ENCODE assay signal across 10 cellular contexts in the genomic region with DNA sequence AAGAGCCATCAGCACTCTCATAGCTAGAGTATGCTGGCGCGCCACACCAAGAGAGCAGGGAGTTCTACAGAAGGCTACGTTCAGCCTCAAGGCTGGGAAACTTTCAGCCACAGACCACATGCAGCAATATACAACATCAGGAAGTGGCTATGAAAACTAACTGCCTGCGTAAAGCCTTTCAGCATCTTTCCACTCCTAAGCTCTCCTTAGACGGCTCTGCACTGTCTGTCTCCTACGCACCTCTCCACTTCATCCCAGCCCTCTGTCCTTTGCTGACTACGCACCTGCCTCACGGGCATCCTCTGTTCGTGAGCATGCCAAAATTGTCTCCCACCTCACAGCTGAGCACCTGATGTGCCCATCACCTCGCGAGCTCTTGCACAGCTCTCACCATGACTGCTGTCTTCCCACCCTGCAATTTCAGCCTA. TPM values are rescaled to one million over a fixed set of nuclear protein-coding genes. Genes with fewer than 3 reads are reported as not detected.
DNase-seq lines count a peak whose midpoint lies in the region; ATAC-seq, FAIRE-seq and TF ChIP-seq lines count a peak whose summit lies in the region.
"Had no signal": no experiment of that assay in that cellular context is flagged by ENCODE, and none has a peak within 500 bp of the region (broad histone marks: within the 10 kb centered on the region; RNA-seq: fewer than 3 reads in every experiment).

No MANE protein-coding gene starts in this region.

- no peak for FAIRE-seq in small intestine (lab: Jason Lieb, UNC)
- FAIRE-seq: endometrium had no signal

- no peaks in the 10 kb centered on the region for H3K27me3 ChIP-seq in CD4-positive, alpha-beta memory T cell (ENCODE audit: insufficient read depth, low read length)
- H3K27me3 ChIP-seq in small intestine (ENCODE audit: control insufficient read depth in 2 of 2, insufficient read depth in 2 of 2, low read length in 2 of 2) (no peaks in the 10 kb centered on the region), smooth muscle cell (ENCODE audit: low read depth) (no peaks in the 10 kb centered on the region)

- H3K4me1 ChIP-seq in CD4-positive, alpha-beta memory T cell (ENCODE audit: insufficient read depth, low read length) = peaks cover 31% of the 10 kb centered on the region
- H3K4me1 ChIP-seq in small intestine (ENCODE audit: control insufficient read depth in 2 of 2, insufficient read depth in 1 of 2, low read depth in 1 of 2, low read length in 1 of 2) = no peaks in the 10 kb centered on the region
- no peaks in the 10 kb centered on the region for H3K4me1 ChIP-seq in smooth muscle cell (ENCODE audit: low read depth)

- peak overlapping the region in 1 of 2 donors; percentile 28 for H3K4me3 ChIP-seq in CD4-positive, alpha-beta memory T cell (ENCODE audit: low read length in 2 of 2)
- H3K4me3 ChIP-seq in small intestine (ENCODE audit: low read depth in 1 of 2, low read length in 2 of 2) (no peak overlapping the region), smooth muscle cell (no peak overlapping the region), coronary artery (no peak overlapping the region)

- H3K36me3 ChIP-seq in CD4-positive, alpha-beta memory T cell (ENCODE audit: insufficient read depth, low read length) = peaks cover 13% of the 10 kb centered on the region
- H3K36me3 ChIP-seq in small intestine (ENCODE audit: control insufficient read depth in 2 of 2, insufficient read depth in 2 of 2, low read length in 2 of 2) = peaks cover 0 to 12% of the 10 kb centered on the region in 2 donors
- no peaks in the 10 kb centered on the region for H3K36me3 ChIP-seq in smooth muscle cell (ENCODE audit: low read depth)

- H3K27ac Mint-ChIP-seq in CD4-positive, alpha-beta memory T cell = peak overlapping the region; percentile 80 to 98 (median 95)

- peaks cover 7 to 26% of the 10 kb centered on the region in 2 donors for H3K36me3 Mint-ChIP-seq in CD4-positive, alpha-beta memory T cell

- H3K9me3 ChIP-seq in CD4-positive, alpha-beta memory T cell (ENCODE audit: control insufficient read depth in 1 of 2, low read length in 2 of 2) = no peaks in the 10 kb centered on the region
- no peaks in the 10 kb centered on the region for H3K9me3 ChIP-seq in small intestine (ENCODE audit: control insufficient read depth, low read depth)
- no peaks in the 10 kb centered on the region for H3K9me3 ChIP-seq in smooth muscle cell (replicated peaks; ENCODE audit: low read depth)

- no peak overlapping the region for H3K9ac ChIP-seq in smooth muscle cell (ENCODE audit: low read depth)

- no peaks in the 10 kb centered on the region for H3K27me3 Mint-ChIP-seq in CD4-positive, alpha-beta memory T cell

- H3K4me2 ChIP-seq in smooth muscle cell = no peak overlapping the region

- WGBS in small intestine, 3 donors = 73 to 88% (median 75%) methylated on average over 11 of the region's 11 CpGs
- whole genome bisulfite sequencing in smooth muscle cell (ENCODE audit: low lambda C conversion rate) = 96% methylated on average over 11 of the region's 11 CpGs

- peak; percentile 55 for ATAC-seq in HG03280 (IDR thresholded peaks at IDR 0.05; ENCODE audit: unreplicated experiment)
- no peak for ATAC-seq in HG03342 (IDR thresholded peaks at IDR 0.05; ENCODE audit: unreplicated experiment)
- ATAC-seq in HG02571 (IDR thresholded peaks at IDR 0.05; ENCODE audit: unreplicated experiment) = no peak

- H3K4me1 Mint-ChIP-seq in CD4-positive, alpha-beta memory T cell = peaks cover 15 to 41% (median 28%) of the 10 kb centered on the region in 4 donors

- H3F3A ChIP-seq in smooth muscle cell (ENCODE audit: low read depth) = no peaks in the 10 kb centered on the region

- no peaks in the 10 kb centered on the region for H3K9me3 Mint-ChIP-seq in CD4-positive, alpha-beta memory T cell

- H3K79me2 ChIP-seq in smooth muscle cell (ENCODE audit: low read depth) = peaks cover 8% of the 10 kb centered on the region

- no peak for TF ChIP-seq CTCF in smooth muscle cell (IDR thresholded peaks at IDR 0.05; ENCODE audit: borderline replicate concordance, insufficient read depth, poor library complexity, severe bottlenecking)
- no peak for TF ChIP-seq CTCF in coronary artery (IDR thresholded peaks at IDR 0.05)

- CTCF ChIA-PET in CD4-positive, alpha-beta memory T cell (lab: Charles Lee; ENCODE audit: partially characterized antibody) = interaction anchor here (0.7 to 4.5 kb wide), 9 partner anchors 9 to 379 kb away, joined by 3 to 51 read pairs (median 4); partner anchors contain the start of genes DDX55, MPHOSPH9 and MTRFR

- intact Hi-C loops in CD4-positive, alpha-beta memory T cell (cut with micrococcal nuclease) = loop anchor here (1.0 to 2.0 kb wide), 2 partner anchors 10 to 16 kb away; partner anchors contain the start of genes MPHOSPH9 and MTRFR

- POLR2A ChIA-PET in CD4-positive, alpha-beta memory T cell (lab: Charles Lee; ENCODE audit: partially characterized antibody) = interaction anchor here (0.6 to 5.2 kb wide), 14 partner anchors 9 to 320 kb away, joined by 3 to 253 read pairs (median 3); partner anchors contain the start of genes MPHOSPH9, MTRFR and PITPNM2

- peak; percentile 55 to 71 (median 63) for DNase-seq in CD4-positive, alpha-beta memory T cell
- DNase-seq in activated T-cell treated with anti-CD3 and anti-CD28 coated beads for 24 hours (ENCODE audit: low read depth) (peak; percentile 43), small intestine (peak; percentile 47), smooth muscle cell (lab: John Stamatoyannopoulos, UW; ENCODE audit: unreplicated experiment) (no peak), coronary artery (ENCODE audit: low spot score) (no peak)
- DNase-seq: IMR-90 had no signal

- H2AFZ ChIP-seq in smooth muscle cell (ENCODE audit: low read depth) = no peak overlapping the region

- peak overlapping the region; percentile 67 to 86 (median 80) for H3K4me3 Mint-ChIP-seq in CD4-positive, alpha-beta memory T cell

- peak overlapping the region; percentile 62 for H3K27ac ChIP-seq in CD4-positive, alpha-beta memory T cell (ENCODE audit: low read depth, low read length)
- H3K27ac ChIP-seq in small intestine (ENCODE audit: low read depth in 1 of 2, low read length in 1 of 2) (peak overlapping the region; percentile 44 to 65), smooth muscle cell (ENCODE audit: low read depth) (no peak overlapping the region), coronary artery (no peak overlapping the region)

- peaks cover 4% of the 10 kb centered on the region for H4K20me1 ChIP-seq in smooth muscle cell (ENCODE audit: low read depth)

RNA-seq across cellular contexts. Expression of gene MPHOSPH9, which starts 9.7 kb away (rescaled TPM):
- 10 to 100 TPM; 57.9 to 62.7 TPM for total RNA-seq in CD4-positive, alpha-beta memory T cell
- polyA plus RNA-seq in CD4-positive, alpha-beta memory T cell = 10 to 100 TPM; 14.1 to 32.3 TPM
- polyA plus RNA-seq in small intestine = 1 to 10 TPM; 1.6 to 7.7 (median 2.7) TPM
- total RNA-seq in smooth muscle cell = 50.3 and 70.8 TPM in 2 replicates
- polyA plus RNA-seq in smooth muscle cell = 5.1 and 7.4 TPM in 2 replicates

RNA-seq across cellular contexts. Expression of gene MTRFR, which starts 10.0 kb away (rescaled TPM):
- 10 to 100 TPM; 46.1 to 48.8 TPM for total RNA-seq in CD4-positive, alpha-beta memory T cell
- 10 to 100 TPM; 35.4 to 63.1 TPM for polyA plus RNA-seq in CD4-positive, alpha-beta memory T cell
- polyA plus RNA-seq in small intestine = 10 to 100 TPM; 11.1 to 12.5 (median 12.2) TPM
- 6.5 and 9.8 TPM in 2 replicates for total RNA-seq in smooth muscle cell
- polyA plus RNA-seq in smooth muscle cell = 14.5 and 19.0 TPM in 2 replicates

RNA-seq across cellular contexts. Expression of gene CDK2AP1, which starts 48.4 kb away (rescaled TPM):
- 1 to 10 TPM; 4.8 to 5.4 TPM for total RNA-seq in CD4-positive, alpha-beta memory T cell
- polyA plus RNA-seq in CD4-positive, alpha-beta memory T cell = 1 to 10 TPM; 2.2 to 4.8 TPM
- 10 to 100 TPM; 55.2 to 69.4 (median 62.4) TPM for polyA plus RNA-seq in small intestine
- total RNA-seq in smooth muscle cell = 322 and 395 TPM in 2 replicates
- polyA plus RNA-seq in smooth muscle cell = 330 and 407 TPM in 2 replicates

Comparison
In these comparisons a context has a peak if more than half of its experiments do, and no peak if none do; other contexts are left out.
1. DNase-seq: peak in CD4-positive, alpha-beta memory T cell (5 of 5), activated T-cell treated with anti-CD3 and anti-CD28 coated beads for 24 hours (single experiment) and small intestine (single experiment); none in smooth muscle cell (single experiment) and coronary artery (single experiment).
2. H3K27ac ChIP-seq: peak in CD4-positive, alpha-beta memory T cell (single experiment) and small intestine (2 of 2); none in smooth muscle cell (single experiment) and coronary artery (0 of 2).
3. RNA of gene CDK2AP1, which starts 48.4 kb away (polyA plus RNA-seq): 330 to 407 TPM in smooth muscle cell and 55.2 to 69.4 TPM in small intestine; 2.2 to 4.8 TPM in CD4-positive, alpha-beta memory T cell; every median in the first group is over 4 times any median in the second.